Comparison of ENCODE assay signal across 8 cellular contexts in genomic region chr14:95496690-95497241, GRCh38. TPM values are rescaled to one million over a fixed set of nuclear protein-coding genes. Genes with fewer than 3 reads are reported as not detected.
DNase-seq lines count a peak whose midpoint lies in the region; TF ChIP-seq lines count a peak whose summit lies in the region.

No MANE protein-coding gene starts in this region.

- CTCF ChIA-PET in MCF 10A (lab: Yijun Ruan, JAX) = interaction anchor here (0.6 to 1.5 kb wide), 3 partner anchors 14 to 31 kb away, joined by 3 to 4 read pairs (median 4); no protein-coding TSS in a partner anchor

- H3K27me3 Mint-ChIP-seq in progenitor cell of endocrine pancreas = peaks cover 20% of the 10 kb centered on the region
- no peaks in the 10 kb centered on the region for H3K27me3 Mint-ChIP-seq in MCF 10A (ENCODE audit: insufficient read depth, unreplicated experiment)

- no peaks in the 10 kb centered on the region for H3K36me3 Mint-ChIP-seq in progenitor cell of endocrine pancreas (ENCODE audit: insufficient read depth)
- H3K36me3 Mint-ChIP-seq in MCF 10A (ENCODE audit: insufficient read depth, unreplicated experiment) = no peaks in the 10 kb centered on the region

- DNase-seq in EH (ENCODE audit: low read depth) = peak; percentile 61
- peak; percentile 14 for DNase-seq in OCI-M1 (lab: John Stamatoyannopoulos, UW)
- DNase-seq in fibroblast of pulmonary artery (ENCODE audit: low read depth) = peak; percentile 80
- no peak for DNase-seq in progenitor cell of endocrine pancreas (ENCODE audit: low spot score, unreplicated experiment)
- no peak for DNase-seq in MCF 10A (ENCODE audit: unreplicated experiment)
- DNase-seq in LoVo (ENCODE audit: low spot score) = no peak
- no peak for DNase-seq in pons (ENCODE audit: low spot score)
- DNase-seq in NCI-H2029 treated with DMSO at 0.1 percent for 48 hours (lab: John Stamatoyannopoulos, UW) = no peak

- H3K4me3 ChIP-seq in fibroblast of pulmonary artery (replicated peaks; ENCODE audit: low read depth, low read length) = no peak overlapping the region

- POLR2A ChIA-PET in MCF 10A (lab: Yijun Ruan, JAX) = no interaction called here

- H3K4me1 Mint-ChIP-seq in progenitor cell of endocrine pancreas (ENCODE audit: low read depth) (peaks cover 13% of the 10 kb centered on the region), MCF 10A (ENCODE audit: insufficient read depth, unreplicated experiment) (peaks cover 18% of the 10 kb centered on the region)

- no TSS peak for BruUV-seq in MCF 10A (replicated peaks; lab: Mats Ljungman, UMichigan)

- H3K9me3 Mint-ChIP-seq in progenitor cell of endocrine pancreas (ENCODE audit: low read depth) (no peaks in the 10 kb centered on the region), MCF 10A (ENCODE audit: unreplicated experiment) (no peaks in the 10 kb centered on the region)

- intact Hi-C loops in MCF 10A (cut with micrococcal nuclease) = no loop called here

- H3K4me3 Mint-ChIP-seq in progenitor cell of endocrine pancreas (ENCODE audit: low read depth) (no peak overlapping the region), MCF 10A (ENCODE audit: unreplicated experiment) (no peak overlapping the region)

- no peak for TF ChIP-seq CTCF in fibroblast of pulmonary artery (IDR thresholded peaks at IDR 0.05; ENCODE audit: low read length, missing control alignments)
- no peak for TF ChIP-seq CTCF in progenitor cell of endocrine pancreas (IDR thresholded peaks at IDR 0.05; ENCODE audit: unreplicated experiment)
- no peak for TF ChIP-seq CTCF in MCF 10A (IDR thresholded peaks at IDR 0.05; ENCODE audit: unreplicated experiment)

- H3K27ac Mint-ChIP-seq in progenitor cell of endocrine pancreas (peak overlapping the region; percentile 26), MCF 10A (ENCODE audit: low read depth, unreplicated experiment) (no peak overlapping the region)

RNA-seq across cellular contexts. Expression of gene SYNE3, which starts 19.7 kb away (rescaled TPM):
- total RNA-seq in progenitor cell of endocrine pancreas (0.31 and 0.44 TPM in 2 replicates), MCF 10A (2022) (8.9 and 9.5 TPM in 2 replicates)

RNA-seq across cellular contexts. Expression of gene GLRX5, which starts 38.1 kb away (rescaled TPM):
- total RNA-seq in progenitor cell of endocrine pancreas (53.3 and 54.8 TPM in 2 replicates), MCF 10A (2022) (32.2 and 39.8 TPM in 2 replicates)

Comparison
In these comparisons a context has a peak if more than half of its experiments do, and no peak if none do; other contexts are left out.
1. DNase-seq: peak in EH (single experiment), OCI-M1 (single experiment) and fibroblast of pulmonary artery (single experiment); none in progenitor cell of endocrine pancreas (single experiment), MCF 10A (single experiment), LoVo (single experiment), pons (single experiment) and NCI-H2029 treated with DMSO at 0.1 percent for 48 hours (single experiment).